21 cellular contexts compared by ENCODE assay signal in the genomic region with DNA sequence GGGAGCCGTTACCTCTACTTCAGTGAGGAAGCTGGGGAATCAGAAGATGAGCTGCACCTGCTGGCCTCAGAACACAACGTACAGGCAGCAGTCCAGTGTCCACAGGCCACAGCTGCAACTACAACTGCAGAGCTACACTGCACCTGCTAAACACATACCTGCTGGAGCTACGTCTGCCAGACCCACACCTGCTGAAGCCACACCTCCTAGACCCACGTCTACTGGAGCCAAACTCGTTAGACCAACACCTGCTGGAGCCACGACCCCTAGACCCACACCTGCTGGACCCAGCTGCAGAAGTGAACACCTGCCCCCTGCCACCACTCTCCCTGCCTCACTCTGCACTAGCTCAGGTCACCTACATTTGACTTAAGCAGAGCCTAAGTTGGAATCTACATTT.
DNase-seq lines count a peak whose midpoint lies in the region; ATAC-seq and TF ChIP-seq lines count a peak whose summit lies in the region.
"Had no signal": no experiment of that assay in that cellular context is flagged by ENCODE, and none has a peak within 500 bp of the region (broad histone marks: within the 10 kb centered on the region; RNA-seq: fewer than 3 reads in every experiment).

No MANE protein-coding gene starts in this region.

- TF ChIP-seq CTCF in MM.1S (IDR thresholded peaks at IDR 0.05; ENCODE audit: low read length) (no peak), GM13977 (IDR thresholded peaks at IDR 0.05; ENCODE audit: extremely low read depth, insufficient read depth, missing control alignments) (no peak), lower lobe of right lung (IDR thresholded peaks at IDR 0.05) (no peak)

- no peak overlapping the region for H3K27ac ChIP-seq in MM.1S (ENCODE audit: low read length)
- no peak overlapping the region for H3K27ac ChIP-seq in lower lobe of right lung

- H3K9ac ChIP-seq in MM.1S (ENCODE audit: low read length): no peak overlapping the region

- H3K27ac Mint-ChIP-seq in memory B cell: no peak overlapping the region
- H3K27ac Mint-ChIP-seq: CD4-positive, CD25-positive, alpha-beta regulatory T cell; endodermal cell; stimulated activated naive CD8-positive, alpha-beta T cell treated with anti-CD3 and anti-CD28 coated beads, Interleukin-15, Interleukin-2, amounts not matched to agents 100 ng/mL and 50 ng/mL, for 24 hours had no signal

- no peak overlapping the region for H2AFZ ChIP-seq in MM.1S (ENCODE audit: low read length)

- H3K36me3 Mint-ChIP-seq in memory B cell: no peaks in the 10 kb centered on the region
- H3K36me3 Mint-ChIP-seq: CD4-positive, CD25-positive, alpha-beta regulatory T cell had no signal

- H3K36me3 ChIP-seq in MM.1S (replicated peaks; ENCODE audit: insufficient read depth, low read length) (no peaks in the 10 kb centered on the region), lower lobe of right lung (no peaks in the 10 kb centered on the region)

- H3K27me3 Mint-ChIP-seq in memory B cell: peaks cover 8% of the 10 kb centered on the region

- H3K79me2 ChIP-seq in MM.1S (ENCODE audit: low read length): no peaks in the 10 kb centered on the region

- ATAC-seq in memory B cell (ENCODE audit: low read depth) (peak; percentile 34), HG03439 (IDR thresholded peaks at IDR 0.05; ENCODE audit: unreplicated experiment) (no peak), lower lobe of right lung (no peak)

- H3K27me3 ChIP-seq in MM.1S (replicated peaks; ENCODE audit: insufficient read depth, low read length) (no peaks in the 10 kb centered on the region), lower lobe of right lung (ENCODE audit: low read depth) (peaks cover 16% of the 10 kb centered on the region)

- H3K4me1 ChIP-seq in MM.1S (ENCODE audit: low read length) (no peaks in the 10 kb centered on the region), lower lobe of right lung (peaks cover 14% of the 10 kb centered on the region)

- in situ Hi-C loops in GM13977 (cut with MboI; ENCODE audit: low pct_unique_long_range_greater_than_20kb, low sequenced_read_pairs, unreplicated experiment): no loop called here

- H3F3A ChIP-seq in MM.1S (ENCODE audit: insufficient read depth, low read length): no peaks in the 10 kb centered on the region

- DNase-seq in COR-L47 (lab: John Stamatoyannopoulos, UW) (peak; percentile 86), NCI-H1105 treated with DMSO at 0.1 percent for 48 hours (lab: John Stamatoyannopoulos, UW) (peak; percentile 77), NCI-H69 (lab: John Stamatoyannopoulos, UW) (peak; percentile 46), memory B cell (ENCODE audit: low spot score in 2 of 2) (no peak), MM.1S (no peak), GM13977 (ENCODE audit: low spot score) (no peak), lower lobe of right lung (no peak)
- DNase-seq: ACHN; activated CD4-positive, alpha-beta T cell treated with anti-CD3 and anti-CD28 coated beads for 4 hours; activated CD8-positive, alpha-beta memory T cell treated with anti-CD3 and anti-CD28 coated beads, Interleukin-2, amount 50 U/mL, for 48 hours; aorta; CD4-positive, CD25-positive, alpha-beta regulatory T cell; EL; endodermal cell; hippocampal formation; kidney; NCI-H2227 treated with DMSO at 0.1 percent for 48 hours; stimulated activated CD4-positive, alpha-beta T cell treated with anti-CD3 and anti-CD28 coated beads, Interleukin-15, amount 100 ng/mL, for 24 hours; T1000 had no signal

- no peaks in the 10 kb centered on the region for H3K9me3 ChIP-seq in MM.1S (replicated peaks; ENCODE audit: insufficient read depth, low read length)
- no peaks in the 10 kb centered on the region for H3K9me3 ChIP-seq in lower lobe of right lung

- H3K4me3 Mint-ChIP-seq in memory B cell: no peak overlapping the region
- H3K4me3 Mint-ChIP-seq: CD4-positive, CD25-positive, alpha-beta regulatory T cell; endodermal cell; stimulated activated naive CD8-positive, alpha-beta T cell treated with anti-CD3 and anti-CD28 coated beads, Interleukin-15, Interleukin-2, amounts not matched to agents 100 ng/mL and 50 ng/mL, for 24 hours had no signal

- H3K4me3 ChIP-seq in MM.1S (ENCODE audit: low read length) (no peak overlapping the region), lower lobe of right lung (no peak overlapping the region)

- no peak overlapping the region for H3K4me2 ChIP-seq in MM.1S (ENCODE audit: low read depth, low read length)

- H4K20me1 ChIP-seq in MM.1S (ENCODE audit: insufficient read depth, low read length): no peaks in the 10 kb centered on the region

- intact Hi-C loops in lower lobe of right lung (cut with DNase I): no loop called here

- H3K4me1 Mint-ChIP-seq in memory B cell: peaks cover 36% of the 10 kb centered on the region

- H3K9me3 Mint-ChIP-seq in memory B cell: peaks cover 2% of the 10 kb centered on the region
- H3K9me3 Mint-ChIP-seq: CD4-positive, CD25-positive, alpha-beta regulatory T cell; endodermal cell; stimulated activated naive CD8-positive, alpha-beta T cell treated with anti-CD3 and anti-CD28 coated beads, Interleukin-15, Interleukin-2, amounts not matched to agents 100 ng/mL and 50 ng/mL, for 24 hours had no signal

- no peaks in the 10 kb centered on the region for H3K9me2 ChIP-seq in MM.1S (replicated peaks; ENCODE audit: insufficient read depth, low read length)

Comparison
In these comparisons a context has a peak if more than half of its experiments do, and no peak if none do; other contexts are left out.
1. DNase-seq: peak in COR-L47 (single experiment), NCI-H1105 treated with DMSO at 0.1 percent for 48 hours (single experiment) and NCI-H69 (single experiment); none in memory B cell (0 of 2), MM.1S (single experiment), GM13977 (single experiment) and lower lobe of right lung (single experiment).